In genomic region chr10:96814264-96814663, GRCh38 we compare ENCODE assay signal across 16 cellular contexts. TPM values are rescaled to one million over a fixed set of nuclear protein-coding genes. Genes with fewer than 3 reads are reported as not detected.
DNase-seq lines count a peak whose midpoint lies in the region; ATAC-seq, FAIRE-seq and TF ChIP-seq lines count a peak whose summit lies in the region.
"Had no signal": no experiment of that assay in that cellular context is flagged by ENCODE, and none has a peak within 500 bp of the region (broad histone marks: within the 10 kb centered on the region; RNA-seq: fewer than 3 reads in every experiment).

No MANE protein-coding gene starts in this region.

- H3K9me3 ChIP-seq in mammary epithelial cell (replicated peaks; ENCODE audit: insufficient read depth, low read length) = no peaks in the 10 kb centered on the region

- H3K4me3 ChIP-seq in AG10803 (ENCODE audit: low read length) (no peak overlapping the region), mammary epithelial cell (replicated peaks in 1 of 3; ENCODE audit: insufficient read depth in 1 of 3, low read depth in 2 of 3, low read length in 3 of 3) (no peak overlapping the region)

- H3K27me3 ChIP-seq in mammary epithelial cell (ENCODE audit: insufficient read depth, low read length) = no peaks in the 10 kb centered on the region

- no peaks in the 10 kb centered on the region for H3K79me2 ChIP-seq in mammary epithelial cell (ENCODE audit: insufficient read depth, low read length)

- no peaks in the 10 kb centered on the region for H4K20me1 ChIP-seq in mammary epithelial cell (ENCODE audit: insufficient read depth, low read length)

- no TSS peak for BruUV-seq in mammary epithelial cell (replicated peaks; lab: Mats Ljungman, UMichigan)

- H3K4me2 ChIP-seq in mammary epithelial cell (ENCODE audit: insufficient read depth, low read depth, low read length) = peak overlapping the region; percentile 9

- H3K4me1 ChIP-seq in mammary epithelial cell (ENCODE audit: insufficient read depth, low read length) = peaks cover 6% of the 10 kb centered on the region

- CTCF ChIA-PET in mammary epithelial cell (lab: Charles Lee; ENCODE audit: low non-redundant PET) = no interaction called here

- no peak overlapping the region for H3K9ac ChIP-seq in mammary epithelial cell (ENCODE audit: insufficient read depth, low read length)

- H3K27ac ChIP-seq in mammary epithelial cell (ENCODE audit: insufficient read depth, low read depth, low read length) = peak overlapping the region; percentile 22

- TF ChIP-seq CTCF in AG10803 (conservative IDR thresholded peaks at IDR 0.05; ENCODE audit: low read length) = no peak
- TF ChIP-seq CTCF in mammary epithelial cell (conservative IDR thresholded peaks at IDR 0.05 in 1 of 2, IDR thresholded peaks at IDR 0.05 in 1 of 2; ENCODE audit: extremely low read depth in 1 of 2, insufficient read depth in 1 of 2, low read depth in 1 of 2, low read length in 2 of 2) = no peak

- no peak for FAIRE-seq in frontal cortex (lab: Jason Lieb, UNC)
- FAIRE-seq: endothelial cell of umbilical vein had no signal

- intact Hi-C loops in mammary epithelial cell (cut with micrococcal nuclease) = no loop called here

- in situ Hi-C loops in mammary epithelial cell (cut with MboI; ENCODE audit: low sequenced_read_pairs in 2 of 2) = no loop called here

- ATAC-seq in HG02642 (IDR thresholded peaks at IDR 0.05; ENCODE audit: poor library complexity, unreplicated experiment) = no peak
- ATAC-seq: Panc1 had no signal

- DNase-seq in AG10803 (ENCODE audit: low read depth) (peak; percentile 92), LoVo (ENCODE audit: low spot score) (peak; percentile 41), mammary epithelial cell (peak; percentile 84), kidney tubule cell (ENCODE audit: low spot score) (peak; percentile 95), frontal cortex (ENCODE audit: low spot score in 2 of 2) (no peak), foreskin melanocyte (no peak), hippocampal formation (lab: John Stamatoyannopoulos, UW) (no peak)
- DNase-seq: activated naive CD4-positive, alpha-beta T cell; NCI-H1436 treated with DMSO at 0.1 percent for 48 hours; NCI-H510A treated with DMSO at 0.1 percent for 48 hours; retina; stimulated activated naive CD4-positive, alpha-beta T cell; T-helper 9 cell had no signal

- H2AFZ ChIP-seq in mammary epithelial cell (ENCODE audit: low read depth, low read length) = no peak overlapping the region

- dilution Hi-C loops in mammary epithelial cell (cut with HindIII; ENCODE audit: low sequenced_read_pairs) = no loop called here

- H3K36me3 ChIP-seq in mammary epithelial cell (ENCODE audit: insufficient read depth, low read length) = no peaks in the 10 kb centered on the region

- 0% methylated on average over 1 of the region's 1 CpG for WGBS in mammary epithelial cell (ENCODE audit: low coverage, missing lambda C conversion rate)

RNA-seq across cellular contexts. Expression of gene LCOR, which starts 17.8 kb away (rescaled TPM):
- 10 to 100 TPM; 32.3 to 41.3 TPM for total RNA-seq in mammary epithelial cell
- 8.0 TPM for polyA plus RNA-seq in mammary epithelial cell
- 35.0 TPM for polyA minus RNA-seq in mammary epithelial cell
- 52.2 TPM for total RNA-seq in frontal cortex

Comparison
In these comparisons a context has a peak if more than half of its experiments do, and no peak if none do; other contexts are left out.
1. DNase-seq: peak in AG10803 (single experiment), LoVo (single experiment), mammary epithelial cell (single experiment) and kidney tubule cell (single experiment); none in frontal cortex (0 of 2), foreskin melanocyte (single experiment) and hippocampal formation (0 of 2).